In genomic region chr22:46883547-46883946, GRCh38 we compare ENCODE assay signal across 13 cellular contexts.
"Had no signal": no experiment of that assay in that cellular context is flagged by ENCODE, and none has a peak within 500 bp of the region (broad histone marks: within the 10 kb centered on the region; RNA-seq: fewer than 3 reads in every experiment).

No MANE protein-coding gene starts in this region.

- H3K36me3 Mint-ChIP-seq: natural killer cell treated with Interleukin-12 subunit alpha and Interleukin-12 subunit beta and Interleukin-15 and Interleukin-18, amount 100 ng/mL, for 72 hours had no signal

- H3K27me3 Mint-ChIP-seq: natural killer cell treated with Interleukin-12 subunit alpha and Interleukin-12 subunit beta and Interleukin-15 and Interleukin-18, amount 100 ng/mL, for 72 hours; stimulated activated memory B cell treated with anti-CD40 and anti-IgM and Interleukin-4, amounts not matched to agents 10 μg/mL and 1 μg/mL and 100 μg/mL, for 72 hours had no signal

- H3K4me3 Mint-ChIP-seq: natural killer cell treated with Interleukin-12 subunit alpha and Interleukin-12 subunit beta and Interleukin-15 and Interleukin-18, amount 100 ng/mL, for 72 hours; stimulated activated memory B cell treated with anti-CD40 and anti-IgM and Interleukin-4, amounts not matched to agents 10 μg/mL and 1 μg/mL and 100 μg/mL, for 72 hours had no signal

- H3K27ac Mint-ChIP-seq: natural killer cell treated with Interleukin-12 subunit alpha and Interleukin-12 subunit beta and Interleukin-15 and Interleukin-18, amount 100 ng/mL, for 72 hours; stimulated activated memory B cell treated with anti-CD40 and anti-IgM and Interleukin-4, amounts not matched to agents 10 μg/mL and 1 μg/mL and 100 μg/mL, for 72 hours had no signal

- H3K9me3 Mint-ChIP-seq: natural killer cell treated with Interleukin-12 subunit alpha and Interleukin-12 subunit beta and Interleukin-15 and Interleukin-18, amount 100 ng/mL, for 72 hours; stimulated activated memory B cell treated with anti-CD40 and anti-IgM and Interleukin-4, amounts not matched to agents 10 μg/mL and 1 μg/mL and 100 μg/mL, for 72 hours had no signal

- ATAC-seq: foreskin keratinocyte; natural killer cell treated with Interleukin-12 subunit alpha and Interleukin-12 subunit beta and Interleukin-15 and Interleukin-18, amount 100 ng/mL, for 72 hours; psoas muscle; stimulated activated memory B cell treated with anti-CD40 and anti-IgM and Interleukin-4, amounts not matched to agents 10 μg/mL and 1 μg/mL and 100 μg/mL, for 72 hours had no signal

- DNase-seq: effector memory CD4-positive, alpha-beta T cell; foreskin keratinocyte; psoas muscle; retina; right lobe of liver; spleen; stimulated activated CD4-positive, alpha-beta T cell treated with anti-CD3 and anti-CD28 coated beads, Interleukin-15, amount 100 ng/mL, for 24 hours; stimulated activated CD4-positive, alpha-beta T cell treated with anti-CD3 and anti-CD28 coated beads, Interleukin-1b, Interleukin-23, amount 100 ng/mL, for 48 hours; stimulated activated CD4-positive, alpha-beta T cell treated with anti-CD3 and anti-CD28 coated beads, Interleukin-4, amount 100 ng/mL, for 24 hours; trophoblast cell; uterus had no signal
